9 cellular contexts compared by ENCODE assay signal in genomic region chr17:2852729-2853110, GRCh38. TPM values are rescaled to one million over a fixed set of nuclear protein-coding genes. Genes with fewer than 3 reads are reported as not detected.
DNase-seq lines count a peak whose midpoint lies in the region; ATAC-seq and TF ChIP-seq lines count a peak whose summit lies in the region.
"Had no signal": no experiment of that assay in that cellular context is flagged by ENCODE, and none has a peak within 500 bp of the region (broad histone marks: within the 10 kb centered on the region; RNA-seq: fewer than 3 reads in every experiment).

No MANE protein-coding gene starts in this region.

- in situ Hi-C loops in Panc1 (cut with HindIII; ENCODE audit: low pct_unique_long_range_greater_than_20kb, low sequenced_read_pairs), result no loop called here

- no TSS peak for BruUV-seq in Panc1 (replicated peaks; lab: Mats Ljungman, UMichigan)

- POLR2A ChIA-PET in Panc1 (lab: Charles Lee), result interaction anchor here (0.5 kb wide), 1 partner anchor 38 kb away, joined by 3 read pairs; no protein-coding TSS in a partner anchor

- no peaks in the 10 kb centered on the region for H3K9me3 ChIP-seq in BLaER1 treated with 17β-estradiol and CSF1 and Interleukin-3, amounts not matched to agents 10 nM and 100 nM (replicated peaks in 1 of 11)
- H3K9me3 ChIP-seq in Panc1 (ENCODE audit: control insufficient read depth, insufficient read depth, low read depth, low read length) (no peaks in the 10 kb centered on the region), osteoblast (ENCODE audit: low read depth, low read length) (no peaks in the 10 kb centered on the region)

- peak overlapping the region; percentile 67 to 96 (median 74) for H3K4me3 ChIP-seq in BLaER1 treated with 17β-estradiol and CSF1 and Interleukin-3, amounts not matched to agents 10 nM and 100 nM
- peak overlapping the region; percentile 34 to 52; a peak in 3 of 4 replicates for H3K4me3 ChIP-seq in Panc1 (ENCODE audit: low read depth in 2 of 2, low read length in 2 of 2)
- peak overlapping the region; percentile 43 for H3K4me3 ChIP-seq in fibroblast of villous mesenchyme (ENCODE audit: low read depth, low read length)
- H3K4me3 ChIP-seq in osteoblast (ENCODE audit: insufficient read depth, low read length), result peak overlapping the region; percentile 78

- ATAC-seq in Panc1 (no peak), GM21737 (IDR thresholded peaks at IDR 0.05; ENCODE audit: unreplicated experiment) (no peak), HG02571 (IDR thresholded peaks at IDR 0.05; ENCODE audit: unreplicated experiment) (no peak)

- H3K27ac ChIP-seq in BLaER1 treated with 17β-estradiol and CSF1 and Interleukin-3, amounts not matched to agents 10 nM and 100 nM, result peak overlapping the region in 10 of 11 experiments; percentile 47 to 94 (median 86); a peak in 20 of 22 replicates
- H3K27ac ChIP-seq in Panc1 (ENCODE audit: low read length) (no peak overlapping the region), osteoblast (ENCODE audit: low read depth, low read length) (no peak overlapping the region)

- H3K27me3 ChIP-seq in BLaER1 treated with 17β-estradiol and CSF1 and Interleukin-3, amounts not matched to agents 10 nM and 100 nM, result peaks cover 0 to 17% (median 0%) of the 10 kb centered on the region in 11 experiments; a peak in 4 of 22 replicates
- H3K27me3 ChIP-seq in Panc1 (ENCODE audit: control insufficient read depth, insufficient read depth, low read length) (no peaks in the 10 kb centered on the region; the same call in 1 of the 2 replicates), osteoblast (ENCODE audit: insufficient read depth, low read length) (no peaks in the 10 kb centered on the region)

- no peak for DNase-seq in Panc1 (ENCODE audit: low read depth, low spot score)
- DNase-seq in fibroblast of villous mesenchyme (ENCODE audit: low read depth), result no peak
- no peak for DNase-seq in osteoblast (ENCODE audit: insufficient read length, low spot score, missing footprints)
- DNase-seq in GM10266 (ENCODE audit: extremely low spot score), result no peak
- DNase-seq in NOMO-1 treated with DMSO at 0.1 percent for 48 hours (lab: John Stamatoyannopoulos, UW; ENCODE audit: unreplicated experiment), result no peak
- DNase-seq: NCI-H187 treated with DMSO at 0.1 percent for 48 hours had no signal

- peak overlapping the region; percentile 97 to 100 (median 99) for H3K4me2 ChIP-seq in BLaER1 treated with 17β-estradiol and CSF1 and Interleukin-3, amounts not matched to agents 10 nM and 100 nM
- H3K4me2 ChIP-seq in osteoblast (ENCODE audit: insufficient read depth, low read length), result peak overlapping the region; percentile 70

- CTCF ChIA-PET in Panc1 (lab: Charles Lee), result interaction anchor here (0.6 kb wide), 2 partner anchors 189 to 805 kb away, joined by 3 read pairs; no protein-coding TSS in a partner anchor

- TF ChIP-seq CTCF in Panc1 (IDR thresholded peaks at IDR 0.05) (no peak), fibroblast of villous mesenchyme (IDR thresholded peaks at IDR 0.05; ENCODE audit: insufficient read depth, low read depth, low read length) (no peak), osteoblast (IDR thresholded peaks at IDR 0.05; ENCODE audit: extremely low read depth, low read depth, low read length) (no peak), GM10266 (IDR thresholded peaks at IDR 0.05; ENCODE audit: control insufficient read depth, insufficient read depth, low read depth, missing control alignments) (no peak)

- peak overlapping the region; percentile 59 for H2AFZ ChIP-seq in osteoblast (ENCODE audit: low read length)

- H4K20me1 ChIP-seq in BLaER1 treated with 17β-estradiol and CSF1 and Interleukin-3, amounts not matched to agents 10 nM and 100 nM, result peaks cover 32 to 81% (median 59%) of the 10 kb centered on the region in 11 experiments; a peak in 21 of 22 replicates
- peaks cover 3% of the 10 kb centered on the region for H4K20me1 ChIP-seq in osteoblast (ENCODE audit: insufficient read depth, low read length)

- peaks cover 25% of the 10 kb centered on the region for H3K79me2 ChIP-seq in osteoblast (ENCODE audit: insufficient read depth, low read length)

- H3K36me3 ChIP-seq in BLaER1 treated with 17β-estradiol and CSF1 and Interleukin-3, amounts not matched to agents 10 nM and 100 nM, result peaks cover 0 to 15% (median 8%) of the 10 kb centered on the region in 11 experiments; a peak in 9 of 22 replicates
- H3K36me3 ChIP-seq in Panc1 (ENCODE audit: control insufficient read depth, insufficient read depth, low read length) (no peaks in the 10 kb centered on the region), osteoblast (ENCODE audit: insufficient read depth, low read length) (no peaks in the 10 kb centered on the region)

- peaks cover 29 to 84% (median 79%) of the 10 kb centered on the region in 10 experiments for H3K4me1 ChIP-seq in BLaER1 treated with 17β-estradiol and CSF1 and Interleukin-3, amounts not matched to agents 10 nM and 100 nM
- H3K4me1 ChIP-seq in Panc1 (ENCODE audit: control insufficient read depth, insufficient read depth, low read length) (no peaks in the 10 kb centered on the region; the same call in 1 of the 2 replicates), osteoblast (ENCODE audit: insufficient read depth, low read length) (peaks cover 8% of the 10 kb centered on the region)

- intact Hi-C loops in Panc1 (cut with micrococcal nuclease; ENCODE audit: unreplicated experiment), result no loop called here

- peak overlapping the region; percentile 66 to 95 (median 84) for H3K9ac ChIP-seq in BLaER1 treated with 17β-estradiol and CSF1 and Interleukin-3, amounts not matched to agents 10 nM and 100 nM

RNA-seq across cellular contexts. Expression of gene RAP1GAP2, which starts 56.5 kb away (rescaled TPM):
- 10.0 TPM for total RNA-seq in Panc1 (2021; ENCODE audit: unreplicated experiment)
- polyA plus RNA-seq in Panc1 (2012; ENCODE audit: insufficient read length), result 14.6 TPM
- total RNA-seq in fibroblast of villous mesenchyme, result 3.9 and 5.2 TPM in 2 replicates
- 2.7 and 2.9 TPM in 2 replicates for total RNA-seq in osteoblast

Comparison
In these comparisons a context has a peak if more than half of its experiments do, and no peak if none do; other contexts are left out.
1. H3K27ac ChIP-seq: peak in BLaER1 treated with 17β-estradiol and CSF1 and Interleukin-3, amounts not matched to agents 10 nM and 100 nM (10 of 11); none in Panc1 (single experiment) and osteoblast (single experiment).
2. Peak in every context shown above with its lines, with median percentiles within 50 percentile points of each other: H3K4me3 ChIP-seq.